Comparison of ENCODE assay signal across 14 cellular contexts in genomic region chr1:72845342-72845741, GRCh38.
DNase-seq lines count a peak whose midpoint lies in the region; ATAC-seq and TF ChIP-seq lines count a peak whose summit lies in the region.
"Had no signal": no experiment of that assay in that cellular context is flagged by ENCODE, and none has a peak within 500 bp of the region (broad histone marks: within the 10 kb centered on the region; RNA-seq: fewer than 3 reads in every experiment).

No MANE protein-coding gene starts in this region.

- no peaks in the 10 kb centered on the region for H3K4me1 ChIP-seq in DND-41 (ENCODE audit: insufficient read depth, low read length)

- H3K4me1 Mint-ChIP-seq in activated T-cell treated with anti-CD3 and anti-CD28 coated beads, Interleukin-2, amount 50 U/mL, for 4 hours (ENCODE audit: low read depth) = no peaks in the 10 kb centered on the region
- H3K4me1 Mint-ChIP-seq: activated naive CD4-positive, alpha-beta T cell treated with anti-CD3 and anti-CD28 coated beads, Interleukin-2, amount 50 U/mL, for 24 hours had no signal

- H3K9me3 ChIP-seq in DND-41 (ENCODE audit: insufficient read depth, low read length, severe bottlenecking) = no peaks in the 10 kb centered on the region

- no peaks in the 10 kb centered on the region for H3K36me3 Mint-ChIP-seq in activated T-cell treated with anti-CD3 and anti-CD28 coated beads, Interleukin-2, amount 50 U/mL, for 4 hours (ENCODE audit: insufficient read depth)
- H3K36me3 Mint-ChIP-seq: activated naive CD4-positive, alpha-beta T cell treated with anti-CD3 and anti-CD28 coated beads, Interleukin-2, amount 50 U/mL, for 24 hours had no signal

- H3K4me2 ChIP-seq in DND-41 (ENCODE audit: insufficient read depth, low read length) = no peak overlapping the region
- H3K4me2 ChIP-seq: PC-9 had no signal

- H3K27me3 ChIP-seq in DND-41 (ENCODE audit: insufficient read depth, low read length, poor library complexity) = no peaks in the 10 kb centered on the region

- no peak overlapping the region for H3K4me3 Mint-ChIP-seq in activated T-cell treated with anti-CD3 and anti-CD28 coated beads, Interleukin-2, amount 50 U/mL, for 4 hours
- H3K4me3 Mint-ChIP-seq: activated naive CD4-positive, alpha-beta T cell treated with anti-CD3 and anti-CD28 coated beads, Interleukin-2, amount 50 U/mL, for 24 hours had no signal

- no peak overlapping the region for H3K27ac ChIP-seq in DND-41 (ENCODE audit: low read length)
- H3K27ac ChIP-seq: PC-9 had no signal

- no peak overlapping the region for H2AFZ ChIP-seq in DND-41 (ENCODE audit: low read depth, low read length)
- H2AFZ ChIP-seq: PC-9 had no signal

- H3K4me3 ChIP-seq in DND-41 (ENCODE audit: low read depth in 1 of 2, low read length in 2 of 2) (no peak overlapping the region), astrocyte of the spinal cord (ENCODE audit: low read depth, low read length) (no peak overlapping the region)
- H3K4me3 ChIP-seq: PC-9 had no signal

- no peaks in the 10 kb centered on the region for H3K27me3 Mint-ChIP-seq in activated T-cell treated with anti-CD3 and anti-CD28 coated beads, Interleukin-2, amount 50 U/mL, for 4 hours (ENCODE audit: low read depth)
- H3K27me3 Mint-ChIP-seq: activated naive CD4-positive, alpha-beta T cell treated with anti-CD3 and anti-CD28 coated beads, Interleukin-2, amount 50 U/mL, for 24 hours had no signal

- no peaks in the 10 kb centered on the region for H3K36me3 ChIP-seq in DND-41 (ENCODE audit: insufficient read depth, low read length)

- no peak overlapping the region for H3K9ac ChIP-seq in DND-41 (ENCODE audit: low read depth, low read length)

- H3K9me3 Mint-ChIP-seq in activated T-cell treated with anti-CD3 and anti-CD28 coated beads, Interleukin-2, amount 50 U/mL, for 4 hours = peaks cover 24% of the 10 kb centered on the region

- TF ChIP-seq CTCF in DND-41 (IDR thresholded peaks at IDR 0.05; ENCODE audit: borderline replicate concordance, extremely low read depth, low read length, poor library complexity, severe bottlenecking) (peak; percentile 17), astrocyte of the spinal cord (IDR thresholded peaks at IDR 0.05; ENCODE audit: low read depth, low read length) (peak; percentile 48), GM13977 (IDR thresholded peaks at IDR 0.05; ENCODE audit: extremely low read depth, insufficient read depth, missing control alignments) (no peak)

- in situ Hi-C loops in astrocyte of the spinal cord (cut with HindIII; ENCODE audit: low sequenced_read_pairs) = no loop called here
- in situ Hi-C loops in GM13977 (cut with MboI; ENCODE audit: low pct_unique_long_range_greater_than_20kb, low sequenced_read_pairs, unreplicated experiment) = no loop called here

- H3K79me2 ChIP-seq in DND-41 (ENCODE audit: insufficient read depth, low read length) = no peaks in the 10 kb centered on the region

- no peak for DNase-seq in DND-41
- peak; percentile 30 for DNase-seq in HT1080 (ENCODE audit: low read depth)
- DNase-seq in astrocyte of the spinal cord (ENCODE audit: low read depth, low spot score) = peak; percentile 28
- peak; percentile 34 for DNase-seq in left kidney (ENCODE audit: low read depth, low spot score)
- DNase-seq in activated T-cell treated with anti-CD3 and anti-CD28 coated beads, Interleukin-2, amount 50 U/mL, for 4 hours = no peak
- no peak for DNase-seq in NCI-H2107 treated with DMSO at 0.1 percent for 48 hours (lab: John Stamatoyannopoulos, UW; ENCODE audit: unreplicated experiment)
- DNase-seq in GM13977 (ENCODE audit: low spot score) = no peak
- no peak for DNase-seq in Ammon's horn (ENCODE audit: low spot score)
- DNase-seq: activated CD4-positive, alpha-beta T cell treated with anti-CD3 and anti-CD28 coated beads for 1 hour; effector memory CD4-positive, alpha-beta T cell; left ventricle myocardium superior; PC-9 had no signal

- no peaks in the 10 kb centered on the region for H4K20me1 ChIP-seq in DND-41 (ENCODE audit: insufficient read depth, low read length)

- ATAC-seq in DND-41 (ENCODE audit: insufficient read depth, low read depth) = no peak
- no peak for ATAC-seq in activated T-cell treated with anti-CD3 and anti-CD28 coated beads, Interleukin-2, amount 50 U/mL, for 4 hours
- ATAC-seq: left ventricle myocardium superior, sciatic nerve had no signal

Comparison
In these comparisons a context has a peak if more than half of its experiments do, and no peak if none do; other contexts are left out.
1. DNase-seq: peak in HT1080 (single experiment), astrocyte of the spinal cord (single experiment) and left kidney (single experiment); none in DND-41 (single experiment), activated T-cell treated with anti-CD3 and anti-CD28 coated beads, Interleukin-2, amount 50 U/mL, for 4 hours (single experiment), NCI-H2107 treated with DMSO at 0.1 percent for 48 hours (single experiment), GM13977 (single experiment) and Ammon's horn (single experiment).